In the genomic region with DNA sequence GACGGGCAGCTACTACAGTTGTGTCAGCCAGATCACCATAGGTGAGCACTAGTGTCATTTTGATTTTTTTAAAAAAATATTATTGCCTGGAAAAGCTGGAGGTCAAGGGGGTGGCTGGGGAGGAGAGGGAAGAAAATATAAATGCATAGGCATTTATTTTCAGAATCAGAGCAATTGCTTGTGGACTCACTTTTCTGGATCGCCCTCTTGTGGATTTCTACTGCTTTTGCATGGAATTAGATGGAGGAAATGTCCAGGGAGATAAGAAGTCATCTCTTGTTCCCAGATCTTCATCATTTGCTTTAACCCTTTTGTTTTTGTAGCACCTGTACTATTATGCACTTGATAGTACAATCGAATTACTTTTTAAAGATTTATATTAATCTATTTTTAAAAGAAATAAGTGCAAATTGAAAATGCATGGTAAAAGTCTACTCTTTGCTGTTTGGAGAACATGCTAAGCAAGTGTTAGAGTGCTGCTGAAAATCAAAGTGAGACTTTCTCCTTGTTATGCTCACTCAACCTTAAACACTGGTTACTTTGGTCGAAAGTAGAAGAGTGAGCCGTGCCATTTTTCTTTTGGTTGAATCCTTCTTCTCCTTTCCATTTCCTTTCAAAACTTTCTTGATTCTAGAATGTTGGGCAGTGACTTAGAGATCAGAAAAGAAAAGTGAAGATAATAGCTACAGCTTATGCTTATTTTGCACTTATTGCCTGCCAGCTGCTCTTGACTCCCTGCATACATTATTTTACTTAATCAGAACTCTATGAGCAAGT, we compare ENCODE assay signal across 9 cellular contexts.
A peak's percentile ranks its signal among the peaks of the same experiment; 100 is the strongest.
DNase-seq lines count a peak whose midpoint lies in the region; ATAC-seq and TF ChIP-seq lines count a peak whose summit lies in the region.
"Had no signal": no experiment of that assay in that cellular context is flagged by ENCODE, and none has a peak within 500 bp of the region (broad histone marks: within the 10 kb centered on the region; RNA-seq: fewer than 3 reads in every experiment).

No MANE protein-coding gene starts in this region.

- H3K4me1 Mint-ChIP-seq in osteocyte (ENCODE audit: unreplicated experiment) = no peaks in the 10 kb centered on the region
- H3K4me1 Mint-ChIP-seq: CD4-positive, CD25-positive, alpha-beta regulatory T cell had no signal

- DNase-seq in NCI-H1436 (lab: John Stamatoyannopoulos, UW) (peak; percentile 41), NCI-H1436 treated with DMSO at 0.1 percent for 48 hours (lab: John Stamatoyannopoulos, UW) (no peak), NCI-H345 (lab: John Stamatoyannopoulos, UW) (peak; percentile 50), colonic mucosa (no peak), osteocyte (ENCODE audit: extremely low spot score, unreplicated experiment) (no peak), T-helper 2 cell (no peak)
- DNase-seq: CD4-positive, CD25-positive, alpha-beta regulatory T cell had no signal

- no peak overlapping the region for H3K27ac Mint-ChIP-seq in osteocyte (ENCODE audit: unreplicated experiment)
- H3K27ac Mint-ChIP-seq: CD4-positive, CD25-positive, alpha-beta regulatory T cell had no signal

- ATAC-seq in HG02884 (IDR thresholded peaks at IDR 0.05; ENCODE audit: unreplicated experiment) (peak; percentile 62), HG03280 (IDR thresholded peaks at IDR 0.05; ENCODE audit: unreplicated experiment) (no peak)

- no peak overlapping the region for H3K27ac ChIP-seq in colonic mucosa

- no peaks in the 10 kb centered on the region for H3K9me3 Mint-ChIP-seq in osteocyte (ENCODE audit: unreplicated experiment)

- H3K4me3 Mint-ChIP-seq in osteocyte (ENCODE audit: unreplicated experiment) = no peak overlapping the region
- H3K4me3 Mint-ChIP-seq: CD4-positive, CD25-positive, alpha-beta regulatory T cell had no signal

- intact Hi-C loops in colonic mucosa (cut with DNase I) = loop anchor here (10.0 kb wide), 2 partner anchors 179 to 499 kb away; no protein-coding TSS in a partner anchor

- no peaks in the 10 kb centered on the region for H3K27me3 ChIP-seq in colonic mucosa

- no peak overlapping the region for H3K9ac ChIP-seq in colonic mucosa (ENCODE audit: low read depth in 2 of 2, low read length in 2 of 2)

- peaks cover 36% of the 10 kb centered on the region for H3K27me3 Mint-ChIP-seq in osteocyte (ENCODE audit: unreplicated experiment)
- H3K27me3 Mint-ChIP-seq: CD4-positive, CD25-positive, alpha-beta regulatory T cell had no signal

- TF ChIP-seq CTCF in colonic mucosa (IDR thresholded peaks at IDR 0.05) (peak; percentile 43), osteocyte (IDR thresholded peaks at IDR 0.05) (peak; percentile 63)

- no peak overlapping the region for H3K4me3 ChIP-seq in colonic mucosa

- H3K36me3 Mint-ChIP-seq in osteocyte (ENCODE audit: unreplicated experiment) = no peaks in the 10 kb centered on the region
- H3K36me3 Mint-ChIP-seq: CD4-positive, CD25-positive, alpha-beta regulatory T cell had no signal

- H3K36me3 ChIP-seq in colonic mucosa = no peaks in the 10 kb centered on the region

- no peaks in the 10 kb centered on the region for H3K9me3 ChIP-seq in colonic mucosa

- H3K4me1 ChIP-seq in colonic mucosa = no peaks in the 10 kb centered on the region

Comparison
In these comparisons a context has a peak if more than half of its experiments do, and no peak if none do; other contexts are left out.
1. DNase-seq: peak in NCI-H1436 (single experiment) and NCI-H345 (single experiment); none in NCI-H1436 treated with DMSO at 0.1 percent for 48 hours (single experiment), colonic mucosa (single experiment), osteocyte (single experiment) and T-helper 2 cell (0 of 5).